9 cellular contexts compared by ENCODE assay signal in genomic region chr9:134377976-134378375, GRCh38. TPM values are rescaled to one million over a fixed set of nuclear protein-coding genes. Genes with fewer than 3 reads are reported as not detected.
DNase-seq lines count a peak whose midpoint lies in the region; FAIRE-seq and TF ChIP-seq lines count a peak whose summit lies in the region.
"Had no signal": no experiment of that assay in that cellular context is flagged by ENCODE, and none has a peak within 500 bp of the region (broad histone marks: within the 10 kb centered on the region; RNA-seq: fewer than 3 reads in every experiment).

No MANE protein-coding gene starts in this region.

- in situ Hi-C loops in GM23248 (cut with MboI), result no loop called here

- intact Hi-C loops in adrenal gland (cut with DNase I), result no loop called here

- H3F3A ChIP-seq in GM23248 (ENCODE audit: insufficient read depth), result no peaks in the 10 kb centered on the region

- no peak for FAIRE-seq in GM12891 (lab: Jason Lieb, UNC)

- DNase-seq in GM23248, result peak; percentile 47
- peak; percentile 84 to 93 (median 90) for DNase-seq in adrenal gland
- peak; percentile 87 to 89 for DNase-seq in suprapubic skin (ENCODE audit: low spot score in 2 of 2)
- no peak for DNase-seq in GM19240 (ENCODE audit: insufficient read length, low spot score)
- no peak for DNase-seq in COLO668 (lab: John Stamatoyannopoulos, UW; ENCODE audit: unreplicated experiment)
- no peak for DNase-seq in HuH-7 (ENCODE audit: low spot score)
- DNase-seq in GM12891 (ENCODE audit: insufficient read length, low spot score), result no peak
- DNase-seq: NCI-H524 treated with DMSO at 0.1 percent for 48 hours had no signal

- peaks cover 7% of the 10 kb centered on the region; the same call in 1 of the 2 replicates for H4K20me1 ChIP-seq in GM23248 (ENCODE audit: insufficient read depth)

- no peak for TF ChIP-seq EP300 in suprapubic skin (IDR thresholded peaks at IDR 0.05)

- TF ChIP-seq CTCF in adrenal gland (IDR thresholded peaks at IDR 0.05) (no peak), suprapubic skin (IDR thresholded peaks at IDR 0.05) (no peak)

- H3K9ac ChIP-seq in GM23248, result no peak overlapping the region

- no peak overlapping the region for H3K27ac ChIP-seq in GM23248
- H3K27ac ChIP-seq in adrenal gland, result peak overlapping the region; percentile 14 to 99 (median 93)
- H3K27ac ChIP-seq in layer of hippocampus (ENCODE audit: low read depth, low read length), result peak overlapping the region; percentile 64
- peak overlapping the region; percentile 90 for H3K27ac ChIP-seq in suprapubic skin

- H3K4me1 ChIP-seq in GM23248 (ENCODE audit: insufficient read depth), result peaks cover 18% of the 10 kb centered on the region
- peaks cover 91 to 100% of the 10 kb centered on the region in 2 donors for H3K4me1 ChIP-seq in adrenal gland (replicated peaks in 1 of 2)
- peaks cover 100% of the 10 kb centered on the region for H3K4me1 ChIP-seq in suprapubic skin

- 51 to 62% methylated on average over 16 of the region's 17 CpGs for WGBS in GM23248 (ENCODE audit: low coverage in 1 of 2, low lambda C conversion rate in 2 of 2, missing lambda C conversion rate in 2 of 2), 2 experiments
- 10 to 29% (median 18%) methylated on average over 5 to 17 of the region's 17 CpGs for WGBS in adrenal gland, 4 donors
- WGBS in suprapubic skin, result 27% methylated on average over 13 of the region's 17 CpGs

- H3K79me2 ChIP-seq in GM23248 (ENCODE audit: insufficient read depth), result peaks cover 99% of the 10 kb centered on the region

- no peaks in the 10 kb centered on the region for H3K9me3 ChIP-seq in GM23248 (ENCODE audit: low read depth)
- no peaks in the 10 kb centered on the region for H3K9me3 ChIP-seq in adrenal gland (replicated peaks in 1 of 3)
- H3K9me3 ChIP-seq in suprapubic skin, result no peaks in the 10 kb centered on the region

- no peak overlapping the region for H3K4me2 ChIP-seq in GM23248 (ENCODE audit: unreplicated experiment)

- H3K27me3 ChIP-seq in GM23248 (replicated peaks; ENCODE audit: insufficient read depth) (no peaks in the 10 kb centered on the region), adrenal gland (no peaks in the 10 kb centered on the region), layer of hippocampus (ENCODE audit: control insufficient read depth, insufficient read depth, low read length) (no peaks in the 10 kb centered on the region), suprapubic skin (no peaks in the 10 kb centered on the region)

- H3K4me3 ChIP-seq in GM23248 (no peak overlapping the region), adrenal gland (no peak overlapping the region), suprapubic skin (no peak overlapping the region)

- no peak overlapping the region for H2AFZ ChIP-seq in GM23248

- TF ChIP-seq POLR2A in adrenal gland (IDR thresholded peaks at IDR 0.05) (peak in 1 of 2 donors; percentile 64), suprapubic skin (IDR thresholded peaks at IDR 0.05) (no peak), GM12891 (IDR thresholded peaks at IDR 0.05; ENCODE audit: low read depth, low read length) (no peak)

- H3K36me3 ChIP-seq in GM23248 (ENCODE audit: low read depth) (no peaks in the 10 kb centered on the region), adrenal gland (replicated peaks in 1 of 2) (no peaks in the 10 kb centered on the region), suprapubic skin (no peaks in the 10 kb centered on the region)

- no peaks in the 10 kb centered on the region for H3K9me2 ChIP-seq in GM23248 (ENCODE audit: insufficient read depth)

TF ChIP-seq in GM12891, 5 proteins besides CTCF, POLR2A, EP300 and RAD21:
- TF ChIP-seq POLR2AphosphoS5 (IDR thresholded peaks at IDR 0.05; ENCODE audit: low read depth, low read length), result no peak
- no peak for TF ChIP-seq POU2F2 (IDR thresholded peaks at IDR 0.05; ENCODE audit: low read depth, low read length)
- TF ChIP-seq TAF1 (IDR thresholded peaks at IDR 0.05; ENCODE audit: low read depth, low read length), result no peak
- TF ChIP-seq PAX5 (IDR thresholded peaks at IDR 0.05; ENCODE audit: insufficient read depth, low read length, severe bottlenecking), result no peak
- no peak for TF ChIP-seq SPI1 (IDR thresholded peaks at IDR 0.05; ENCODE audit: low read depth, low read length)

RNA-seq across cellular contexts. Expression of gene RXRA, which starts 51.7 kb away (rescaled TPM):
- total RNA-seq in GM23248 (2014; rRNA removed; shearing (Covaris generic)), result 26.1 and 34.8 TPM in 2 replicates
- polyA plus RNA-seq in GM23248 (2016; fragmentation: Nextera tagmentation; extraction: Ambion mirVana) (3.5 and 3.9 TPM in 2 replicates), adrenal gland (10 to 100 TPM; 16.1 to 72.9 (median 31.6) TPM)
- total RNA-seq in adrenal gland (100 to 1,000 TPM in 4 of 8 donors, 10 to 100 TPM in 4; 64.2 to 114 (median 94.7) TPM), suprapubic skin (100 to 1,000 TPM; 165 to 240 (median 185) TPM)
- polyA plus RNA-seq in GM12891 (2012; ENCODE audit: low read depth, missing spikeins), result 28.3 TPM

Comparison
In these comparisons a context has a peak if more than half of its experiments do, and no peak if none do; other contexts are left out.
1. DNase-seq: peak in GM23248 (single experiment), adrenal gland (7 of 7) and suprapubic skin (2 of 2); none in GM19240 (single experiment), COLO668 (single experiment), HuH-7 (single experiment) and GM12891 (single experiment).